ENCODE assay signal across 20 cellular contexts in the genomic region with DNA sequence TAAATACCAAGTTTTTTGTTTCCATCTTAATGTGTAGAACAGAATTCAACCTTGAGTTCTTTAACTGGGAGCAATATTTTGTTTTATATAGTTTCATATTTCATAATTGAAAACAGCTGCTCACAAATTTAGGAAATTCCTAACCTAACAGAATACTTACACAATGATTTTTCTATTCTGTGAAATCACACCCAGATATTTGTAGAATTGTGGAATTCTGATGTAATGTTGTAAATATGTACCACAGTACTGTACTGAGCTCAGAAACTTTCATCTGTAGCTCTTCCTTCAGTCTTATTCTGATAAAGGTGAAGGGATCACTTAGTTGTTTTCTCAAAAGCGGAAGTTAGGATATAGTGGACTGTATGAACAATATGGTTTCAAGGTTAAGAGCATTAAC.
DNase-seq lines count a peak whose midpoint lies in the region; TF ChIP-seq lines count a peak whose summit lies in the region.
"Had no signal": no experiment of that assay in that cellular context is flagged by ENCODE, and none has a peak within 500 bp of the region (broad histone marks: within the 10 kb centered on the region; RNA-seq: fewer than 3 reads in every experiment).

No MANE protein-coding gene starts in this region.

- no peak for TF ChIP-seq POLR2A in esophagus muscularis mucosa (IDR thresholded peaks at IDR 0.05; ENCODE audit: low read depth)

- H3K27me3 ChIP-seq in esophagus muscularis mucosa = no peaks in the 10 kb centered on the region
- H3K27me3 ChIP-seq: body of pancreas, tibial nerve had no signal

- intact Hi-C loops in esophagus muscularis mucosa (cut with DNase I) = no loop called here

- no peak for TF ChIP-seq CTCF in fibroblast of mammary gland (conservative IDR thresholded peaks at IDR 0.05; ENCODE audit: control insufficient read depth, insufficient read depth, low read depth, low read length)
- no peak for TF ChIP-seq CTCF in esophagus muscularis mucosa (IDR thresholded peaks at IDR 0.05)

- no peaks in the 10 kb centered on the region for H3K4me1 ChIP-seq in esophagus muscularis mucosa
- H3K4me1 ChIP-seq: body of pancreas had no signal

- TF ChIP-seq EP300 in esophagus muscularis mucosa (IDR thresholded peaks at IDR 0.05) = no peak

- H3K27ac ChIP-seq in esophagus muscularis mucosa (replicated peaks in 1 of 4) = no peak overlapping the region
- H3K27ac ChIP-seq: body of pancreas, tibial nerve had no signal

- DNase-seq in EH (ENCODE audit: low read depth) (peak; percentile 18), OCI-M1 (lab: John Stamatoyannopoulos, UW) (peak; percentile 16), fibroblast of mammary gland (ENCODE audit: low read depth) (peak; percentile 19), non-pigmented ciliary epithelial cell (ENCODE audit: low read depth) (peak; percentile 17), esophagus muscularis mucosa (ENCODE audit: extremely low spot score) (no peak), NCI-H146 treated with DMSO at 0.1 percent for 48 hours (lab: John Stamatoyannopoulos, UW; ENCODE audit: unreplicated experiment) (no peak)
- DNase-seq in stimulated activated CD8-positive, alpha-beta memory T cell treated with anti-CD3 and anti-CD28 coated beads, Interleukin-4, amount 100 ng/mL, for 48 hours = no peak
- DNase-seq: activated CD4-positive, alpha-beta T cell treated with anti-CD3 and anti-CD28 coated beads for 1 hour; body of pancreas; COR-L47; cortex of kidney; mesendoderm; NCI-H1105 treated with DMSO at 0.1 percent for 48 hours; NCI-H2107; NCI-H524 treated with DMSO at 0.1 percent for 48 hours; posterior cingulate gyrus; SHP77; stimulated activated CD4-positive, alpha-beta T cell treated with anti-CD3 and anti-CD28 coated beads, Interleukin-1b, Interleukin-23, amount 100 ng/mL, for 48 hours; stimulated activated naive CD4-positive, alpha-beta T cell had no signal

- 68% methylated on average over 1 of the region's 1 CpG for WGBS in esophagus muscularis mucosa

- H3K4me3 ChIP-seq in fibroblast of mammary gland (ENCODE audit: control insufficient read depth, low read depth, low read length) (no peak overlapping the region), esophagus muscularis mucosa (no peak overlapping the region)
- H3K4me3 ChIP-seq: body of pancreas, tibial nerve had no signal

- no peaks in the 10 kb centered on the region for H3K9me3 ChIP-seq in esophagus muscularis mucosa
- H3K9me3 ChIP-seq: body of pancreas, tibial nerve had no signal

- no peaks in the 10 kb centered on the region for H3K36me3 ChIP-seq in esophagus muscularis mucosa
- H3K36me3 ChIP-seq: tibial nerve had no signal

Comparison
In these comparisons a context has a peak if more than half of its experiments do, and no peak if none do; other contexts are left out.
1. DNase-seq: peak in EH (single experiment), OCI-M1 (single experiment), fibroblast of mammary gland (single experiment) and non-pigmented ciliary epithelial cell (single experiment); none in esophagus muscularis mucosa (single experiment), NCI-H146 treated with DMSO at 0.1 percent for 48 hours (single experiment) and stimulated activated CD8-positive, alpha-beta memory T cell treated with anti-CD3 and anti-CD28 coated beads, Interleukin-4, amount 100 ng/mL, for 48 hours (single experiment).